Comparison of ENCODE assay signal across 8 cellular contexts in the genomic region with DNA sequence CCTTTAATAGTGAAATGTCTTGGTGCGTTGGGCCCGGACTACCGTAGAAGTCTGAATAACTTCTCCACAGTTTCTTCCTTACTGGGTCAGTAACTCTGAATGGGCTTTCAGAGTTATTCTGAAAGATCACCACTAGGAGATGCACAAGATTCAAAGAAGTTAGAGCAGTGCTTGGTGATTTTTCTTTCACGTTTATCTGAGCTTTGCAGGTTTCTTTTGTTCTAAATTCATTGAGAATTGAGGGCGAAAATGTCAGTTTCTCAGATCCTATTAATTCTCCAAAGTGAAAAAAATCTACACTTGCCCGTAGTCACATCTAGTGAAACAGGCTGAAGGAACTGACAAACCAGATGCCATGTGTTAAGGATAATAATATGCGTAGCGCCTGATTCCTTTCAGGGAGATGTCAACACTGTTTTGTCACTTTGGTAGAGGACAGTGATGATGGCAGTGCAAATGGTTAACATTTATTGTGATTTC.
DNase-seq lines count a peak whose midpoint lies in the region; ATAC-seq, FAIRE-seq and TF ChIP-seq lines count a peak whose summit lies in the region.

No MANE protein-coding gene starts in this region.

- H3K9me3 ChIP-seq in Karpas-422 (ENCODE audit: low read length) (no peaks in the 10 kb centered on the region), PC-9 (ENCODE audit: insufficient read depth, low read depth) (no peaks in the 10 kb centered on the region), lung (ENCODE audit: control insufficient read depth in 2 of 2, insufficient read depth in 1 of 2, low read length in 1 of 2) (no peaks in the 10 kb centered on the region), uterus (no peaks in the 10 kb centered on the region)

- BruUV-seq in PC-9 (replicated peaks; lab: Mats Ljungman, UMichigan) = no TSS peak

- no peak overlapping the region for H3K9ac ChIP-seq in Karpas-422 (ENCODE audit: low read length)

- no peak for TF ChIP-seq POLR2A in uterus (IDR thresholded peaks at IDR 0.05)

- H4K20me1 ChIP-seq in Karpas-422 (ENCODE audit: insufficient read depth, low read depth, low read length) = no peaks in the 10 kb centered on the region
- H4K20me1 ChIP-seq in PC-9 (ENCODE audit: insufficient read depth) = no peaks in the 10 kb centered on the region

- H3K4me2 ChIP-seq in Karpas-422 (ENCODE audit: low read depth, low read length, poor library complexity, severe bottlenecking) (no peak overlapping the region), PC-9 (no peak overlapping the region)

- peak; percentile 63 for FAIRE-seq in A204.1 (lab: Jason Lieb, UNC)

- H3K79me2 ChIP-seq in Karpas-422 (ENCODE audit: low read length) (no peaks in the 10 kb centered on the region), PC-9 (ENCODE audit: low read depth) (no peaks in the 10 kb centered on the region)

- no peak overlapping the region for H2AFZ ChIP-seq in Karpas-422 (ENCODE audit: low read length)
- no peak overlapping the region for H2AFZ ChIP-seq in PC-9

- peak; percentile 53 for ATAC-seq in lung (ENCODE audit: insufficient read depth, low FRiP score)
- ATAC-seq in HG03460 (IDR thresholded peaks at IDR 0.05; ENCODE audit: unreplicated experiment) = no peak

- CTCF ChIA-PET in PC-9 (lab: Charles Lee) = interaction anchor here (0.6 to 2.7 kb wide), 11 partner anchors 18 to 507 kb away, joined by 3 to 46 read pairs (median 7); no protein-coding TSS in a partner anchor

- DNase-seq in GM10266 (ENCODE audit: extremely low spot score) = peak; percentile 61
- DNase-seq in Karpas-422 = peak; percentile 80
- DNase-seq in PC-9 = peak; percentile 5 to 65
- DNase-seq in dermis blood vessel endothelial cell = peak; percentile 85
- no peak for DNase-seq in lung (ENCODE audit: low spot score)
- peak in 1 of 2 donors; percentile 44 for DNase-seq in uterus

- no peaks in the 10 kb centered on the region for H3F3A ChIP-seq in PC-9 (ENCODE audit: insufficient read depth, low read depth)

- H3K9me2 ChIP-seq in Karpas-422 (replicated peaks; ENCODE audit: insufficient read depth, low read length) (no peaks in the 10 kb centered on the region), PC-9 (ENCODE audit: insufficient read depth) (no peaks in the 10 kb centered on the region)

- H3K36me3 ChIP-seq in Karpas-422 (ENCODE audit: insufficient read depth, low read length) (no peaks in the 10 kb centered on the region), PC-9 (ENCODE audit: low read depth) (no peaks in the 10 kb centered on the region), lung (ENCODE audit: control insufficient read depth in 2 of 2, insufficient read depth in 2 of 2, low read length in 2 of 2) (no peaks in the 10 kb centered on the region), uterus (no peaks in the 10 kb centered on the region)

- H3K4me1 ChIP-seq in Karpas-422 (ENCODE audit: low read length) = no peaks in the 10 kb centered on the region
- no peaks in the 10 kb centered on the region for H3K4me1 ChIP-seq in PC-9 (replicated peaks; ENCODE audit: insufficient read depth)
- H3K4me1 ChIP-seq in lung (ENCODE audit: control insufficient read depth in 2 of 2, insufficient read depth in 2 of 2, low read length in 2 of 2) = peaks cover 0 to 4% of the 10 kb centered on the region in 2 donors
- no peaks in the 10 kb centered on the region for H3K4me1 ChIP-seq in uterus

- H3K4me3 ChIP-seq in Karpas-422 (ENCODE audit: low read length) (no peak overlapping the region), PC-9 (no peak overlapping the region), lung (no peak overlapping the region), uterus (no peak overlapping the region)

- H3K27me3 ChIP-seq in Karpas-422 (ENCODE audit: low read length) (no peaks in the 10 kb centered on the region), PC-9 (ENCODE audit: insufficient read depth, low read depth) (no peaks in the 10 kb centered on the region), lung (ENCODE audit: control insufficient read depth, insufficient read depth) (no peaks in the 10 kb centered on the region), uterus (no peaks in the 10 kb centered on the region)

- no peak overlapping the region for H3K27ac ChIP-seq in Karpas-422 (ENCODE audit: low read length)
- H3K27ac ChIP-seq in PC-9 = no peak overlapping the region
- peak overlapping the region in 1 of 2 donors; percentile 50 for H3K27ac ChIP-seq in lung (ENCODE audit: low read depth in 1 of 2, low read length in 1 of 2)
- H3K27ac ChIP-seq in uterus = peak overlapping the region; percentile 40 to 66

- POLR2A ChIA-PET in PC-9 (lab: Charles Lee; ENCODE audit: unreplicated experiment) = interaction anchor here (0.6 kb wide), 1 partner anchor 170 kb away, joined by 7 read pairs; no protein-coding TSS in a partner anchor

- peak; percentile 86 for TF ChIP-seq CTCF in GM10266 (IDR thresholded peaks at IDR 0.05; ENCODE audit: control insufficient read depth, insufficient read depth, low read depth, missing control alignments)
- TF ChIP-seq CTCF in PC-9 (conservative IDR thresholded peaks at IDR 0.05) = peak; percentile 94
- TF ChIP-seq CTCF in lung (IDR thresholded peaks at IDR 0.05; ENCODE audit: control extremely low read depth, extremely low read depth) = peak; percentile 89
- TF ChIP-seq CTCF in uterus (IDR thresholded peaks at IDR 0.05) = peak; percentile 77 to 98 (median 90)

- 25 to 28% methylated on average over 8 of the region's 8 CpGs for WGBS in lung, 2 donors

- intact Hi-C loops in PC-9 (cut with micrococcal nuclease; ENCODE audit: unreplicated experiment) (loop anchor here (1.0 to 10.0 kb wide), 4 partner anchors 170 to 463 kb away; partner anchors contain the start of gene CDC42EP3), uterus (cut with DNase I; ENCODE audit: low total_unique reads) (loop anchor here (5.0 kb wide), 1 partner anchor 418 kb away; no protein-coding TSS in a partner anchor)

Comparison
In these comparisons a context has a peak if more than half of its experiments do, and no peak if none do; other contexts are left out.
1. H3K27ac ChIP-seq: peak in uterus (2 of 2); none in Karpas-422 (single experiment) and PC-9 (single experiment).
2. Peak in every context shown above with its lines, with median percentiles within 50 percentile points of each other: CTCF ChIP-seq.